10 cellular contexts compared by ENCODE assay signal in the genomic region with DNA sequence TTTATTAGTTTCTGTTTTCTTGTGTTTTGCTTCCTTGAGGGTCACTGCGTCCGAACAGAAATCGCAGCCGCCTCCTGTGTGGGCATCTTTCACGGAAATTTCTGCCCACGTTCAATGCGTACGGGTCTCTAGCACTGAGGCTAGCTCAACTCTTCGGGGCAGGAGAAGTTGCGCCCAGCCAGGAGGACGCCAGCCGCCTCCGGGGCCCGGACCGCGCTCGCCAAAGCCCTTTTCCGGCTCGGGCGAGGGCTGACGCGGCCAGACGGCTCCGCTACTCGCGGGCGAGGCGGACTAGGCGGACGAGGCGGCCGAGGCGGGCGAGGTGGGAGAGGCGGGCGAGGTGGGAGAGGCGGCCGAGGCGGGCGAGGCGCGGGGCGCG. TPM values are rescaled to one million over a fixed set of nuclear protein-coding genes. Genes with fewer than 3 reads are reported as not detected.
A peak's percentile ranks its signal among the peaks of the same experiment; 100 is the strongest.
DNase-seq lines count a peak whose midpoint lies in the region; TF ChIP-seq lines count a peak whose summit lies in the region.
"Had no signal": no experiment of that assay in that cellular context is flagged by ENCODE, and none has a peak within 500 bp of the region (broad histone marks: within the 10 kb centered on the region; RNA-seq: fewer than 3 reads in every experiment).

No MANE protein-coding gene starts in this region.

- peak overlapping the region; percentile 56 for H2AFZ ChIP-seq in SK-N-SH (ENCODE audit: low read depth)

- no peaks in the 10 kb centered on the region for H3K79me2 ChIP-seq in SK-N-SH (ENCODE audit: insufficient read depth)

- H3K27ac Mint-ChIP-seq in glutamatergic neuron (ENCODE audit: unreplicated experiment) (no peak overlapping the region), osteocyte (ENCODE audit: unreplicated experiment) (peak overlapping the region; percentile 99)

- H3K4me1 Mint-ChIP-seq in glutamatergic neuron (ENCODE audit: low read depth, unreplicated experiment) (peaks cover 3% of the 10 kb centered on the region), osteocyte (ENCODE audit: unreplicated experiment) (peaks cover 32% of the 10 kb centered on the region)

- WGBS in SK-N-SH (ENCODE audit: low lambda C conversion rate): under 1% methylated on average over 15 of the region's 44 CpGs

- peak overlapping the region; percentile 48; the same call in 1 of the 2 replicates for H3K9ac ChIP-seq in ES-I3 (ENCODE audit: low read depth, low read length)
- H3K9ac ChIP-seq in SK-N-SH: no peak overlapping the region

- no peak for TF ChIP-seq CTCF in SK-N-SH (IDR thresholded peaks at IDR 0.05)
- no peak for TF ChIP-seq CTCF in glutamatergic neuron (IDR thresholded peaks at IDR 0.05; ENCODE audit: partially characterized antibody, unreplicated experiment)
- no peak for TF ChIP-seq CTCF in osteocyte (IDR thresholded peaks at IDR 0.05)
- TF ChIP-seq CTCF in dorsolateral prefrontal cortex (IDR thresholded peaks at IDR 0.05 in 54 of 56, conservative IDR thresholded peaks at IDR 0.05 in 2 of 56; ENCODE audit: low read depth in 1 of 56, partially characterized antibody in 56 of 56): no peak

- POLR2A ChIA-PET in SK-N-SH (lab: Yijun Ruan, JAX): interaction anchor here (0.6 to 6.6 kb wide), 11 partner anchors 12 to 1225 kb away, joined by 3 to 57 read pairs (median 6); no protein-coding TSS in a partner anchor

- no peak for TF ChIP-seq RAD21 in SK-N-SH (IDR thresholded peaks at IDR 0.05; ENCODE audit: low read length)

- H4K20me1 ChIP-seq in SK-N-SH (ENCODE audit: insufficient read depth): no peaks in the 10 kb centered on the region; the same call in 1 of the 2 replicates

- no peaks in the 10 kb centered on the region for H3F3A ChIP-seq in SK-N-SH (replicated peaks; ENCODE audit: insufficient read depth)

- CTCF ChIA-PET in SK-N-SH (lab: Yijun Ruan, JAX): interaction anchor here (0.9 to 1.3 kb wide), 6 partner anchors 531 to 1202 kb away, joined by 3 to 4 read pairs (median 3); no protein-coding TSS in a partner anchor

- H3K27ac ChIP-seq in SK-N-SH (ENCODE audit: low read depth in 2 of 2, low read length in 1 of 2) (peak overlapping the region in 1 of 2 experiments; percentile 99; a peak in 2 of 4 replicates), caudate nucleus (ENCODE audit: low read depth, low read length) (no peak overlapping the region), dorsolateral prefrontal cortex (no peak overlapping the region)

- H3K9me3 ChIP-seq in ES-I3 (ENCODE audit: control insufficient read depth, insufficient read depth, low read length) (no peaks in the 10 kb centered on the region), SK-N-SH (no peaks in the 10 kb centered on the region)

- H3K36me3 Mint-ChIP-seq in glutamatergic neuron (ENCODE audit: unreplicated experiment) (peaks cover 3% of the 10 kb centered on the region), osteocyte (ENCODE audit: unreplicated experiment) (peaks cover 9% of the 10 kb centered on the region)

- no peak for DNase-seq in SK-N-SH
- peak; percentile 56 for DNase-seq in glutamatergic neuron
- DNase-seq in osteocyte (ENCODE audit: extremely low spot score, unreplicated experiment): peak; percentile 85
- DNase-seq in caudate nucleus (lab: John Stamatoyannopoulos, UW): no peak
- DNase-seq in UCSD-AML1 (lab: John Stamatoyannopoulos, UW; ENCODE audit: unreplicated experiment): no peak
- DNase-seq in dorsolateral prefrontal cortex: no peak
- no peak for DNase-seq in occipital lobe (lab: John Stamatoyannopoulos, UW)
- DNase-seq: left cardiac atrium, NCI-H1436 had no signal

- intact Hi-C loops in dorsolateral prefrontal cortex (cut with DNase I): loop anchor here (5.0 to 10.0 kb wide), 6 partner anchors 525 to 1205 kb away; no protein-coding TSS in a partner anchor

- H3K27me3 ChIP-seq in SK-N-SH (ENCODE audit: insufficient read depth) (peaks cover 71% of the 10 kb centered on the region), dorsolateral prefrontal cortex (peaks cover 26 to 100% (median 97%) of the 10 kb centered on the region in 45 donors)

- H3K27me3 Mint-ChIP-seq in glutamatergic neuron (ENCODE audit: unreplicated experiment) (peaks cover 45% of the 10 kb centered on the region), osteocyte (ENCODE audit: unreplicated experiment) (no peaks in the 10 kb centered on the region)

- H3K4me1 ChIP-seq in ES-I3 (ENCODE audit: insufficient read depth, low read length) (peaks cover 28% of the 10 kb centered on the region), SK-N-SH (ENCODE audit: control insufficient read depth in 1 of 2, insufficient read depth in 2 of 2, low read depth in 1 of 2, low read length in 1 of 2) (peaks cover 0 to 3% of the 10 kb centered on the region in 2 experiments; a peak in 1 of 4 replicates)

- H3K9me2 ChIP-seq in SK-N-SH: no peaks in the 10 kb centered on the region

- no peaks in the 10 kb centered on the region for H3K36me3 ChIP-seq in ES-I3 (ENCODE audit: insufficient read depth, low read length)
- peaks cover 0 to 4% of the 10 kb centered on the region in 2 experiments for H3K36me3 ChIP-seq in SK-N-SH (replicated peaks in 1 of 2; ENCODE audit: control insufficient read depth in 1 of 2, insufficient read depth in 2 of 2, low read length in 1 of 2)

- H3K4me3 Mint-ChIP-seq in glutamatergic neuron (ENCODE audit: unreplicated experiment) (peak overlapping the region; percentile 28), osteocyte (ENCODE audit: unreplicated experiment) (peak overlapping the region; percentile 85)

- H3K4me2 ChIP-seq in SK-N-SH: peak overlapping the region; percentile 65; the same call in 1 of the 2 replicates

- H3K4me3 ChIP-seq in SK-N-SH (ENCODE audit: low read depth in 2 of 2, low read length in 1 of 2): peak overlapping the region; percentile 47 to 52
- peak overlapping the region in 23 of 59 donors; percentile 2 to 48 (median 30) for H3K4me3 ChIP-seq in dorsolateral prefrontal cortex

- H3K9me3 Mint-ChIP-seq in glutamatergic neuron (ENCODE audit: unreplicated experiment) (peaks cover 19% of the 10 kb centered on the region), osteocyte (ENCODE audit: unreplicated experiment) (no peaks in the 10 kb centered on the region)

- no peak for TF ChIP-seq EP300 in SK-N-SH (IDR thresholded peaks at IDR 0.05; ENCODE audit: borderline replicate concordance in 1 of 2, low read depth in 1 of 2, low read length in 1 of 2)

TF ChIP-seq in SK-N-SH, 30 proteins besides CTCF, POLR2A, EP300 and RAD21:
- TF ChIP-seq EZH2phosphoT487 (IDR thresholded peaks at IDR 0.05; ENCODE audit: borderline replicate concordance, low read depth): peak; percentile 85; the same call in 1 of the 2 replicates
- no peak for TF ChIP-seq FOXJ3 (CRISPR knock-in tag; IDR thresholded peaks at IDR 0.05)

RNA-seq across cellular contexts. Expression of a gene that starts 0.8 kb away (rescaled TPM):
- polyA plus RNA-seq in SK-N-SH (2012; rRNA removed): 1.1 and 2.9 TPM in 2 replicates
- 2.4 and 4.5 TPM in 2 replicates for polyA plus RNA-seq in SK-N-SH (2012; cell fraction: cytosol; rRNA removed)
- 3.5 and 6.8 TPM in 2 replicates for polyA plus RNA-seq in SK-N-SH (2012; cell fraction: nucleus; rRNA removed)
- total RNA-seq in glutamatergic neuron (ENCODE audit: unreplicated experiment) (not detected), osteocyte (26.4 and 27.5 TPM in 2 replicates), dorsolateral prefrontal cortex (under 1 TPM in 1 of 120 experiments, not detected in 119; 0.14 TPM), occipital lobe (not detected)
- total RNA-seq: left cardiac atrium had no signal

Comparison
In these comparisons a context has a peak if more than half of its experiments do, and no peak if none do; other contexts are left out.
1. DNase-seq: peak in glutamatergic neuron (single experiment) and osteocyte (single experiment); none in SK-N-SH (single experiment), caudate nucleus (0 of 61), UCSD-AML1 (single experiment), dorsolateral prefrontal cortex (0 of 10) and occipital lobe (single experiment).
2. RNA of a gene that starts 0.8 kb away (total RNA-seq): 26.4 to 27.5 TPM in osteocyte; not detected in glutamatergic neuron (single experiment), 0.14 TPM in dorsolateral prefrontal cortex and not detected in occipital lobe (single experiment); every median in the first group is over 10 times any median in the second.